In the genomic region with DNA sequence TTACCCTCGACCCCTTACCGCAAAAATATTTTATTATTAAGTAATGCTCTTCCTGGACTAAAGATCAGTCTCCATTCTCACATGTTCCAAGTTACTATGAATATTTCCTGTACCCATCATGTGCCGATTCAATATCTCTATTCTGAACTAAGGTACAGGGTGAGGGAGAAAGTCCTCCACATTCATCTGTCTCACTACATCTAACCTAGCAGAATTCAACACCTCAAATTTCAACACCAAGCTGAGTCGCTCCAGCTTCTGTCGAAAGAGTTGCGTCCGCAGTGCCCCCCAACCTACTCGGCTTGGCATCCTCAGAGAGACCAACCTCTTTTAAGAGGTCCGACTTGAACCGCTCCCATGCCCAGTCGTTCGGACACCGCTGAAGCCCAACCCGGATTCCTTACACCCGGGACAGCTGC, we compare ENCODE assay signal across 9 cellular contexts. TPM values are rescaled to one million over a fixed set of nuclear protein-coding genes. Genes with fewer than 3 reads are reported as not detected.
DNase-seq lines count a peak whose midpoint lies in the region; ATAC-seq, FAIRE-seq and TF ChIP-seq lines count a peak whose summit lies in the region.
"Had no signal": no experiment of that assay in that cellular context is flagged by ENCODE, and none has a peak within 500 bp of the region (broad histone marks: within the 10 kb centered on the region; RNA-seq: fewer than 3 reads in every experiment).

No MANE protein-coding gene starts in this region.

- H3K36me3 Mint-ChIP-seq in activated CD4-positive, alpha-beta T cell treated with anti-CD3 and anti-CD28 coated beads, Interleukin-2, amount 10 ng/mL, durations not matched to agents 24 days and 14 days (ENCODE audit: low read depth): peaks cover 19% of the 10 kb centered on the region
- H3K36me3 Mint-ChIP-seq in activated T-helper 2 cell treated with anti-CD3 and anti-CD28 coated beads, Interferon-gamma antibody, Interleukin-2, Interleukin-4, amounts not matched to agents 10 μg/mL and 5 μg/mL and 100 μg/mL, durations not matched to agents 14 hours and 24 hours and 36 hours (ENCODE audit: low read depth): peaks cover 37% of the 10 kb centered on the region

- peaks cover 3% of the 10 kb centered on the region for H3K9me3 Mint-ChIP-seq in activated CD4-positive, alpha-beta T cell treated with anti-CD3 and anti-CD28 coated beads, Interleukin-2, amount 10 ng/mL, durations not matched to agents 24 days and 14 days
- H3K9me3 Mint-ChIP-seq in activated T-helper 2 cell treated with anti-CD3 and anti-CD28 coated beads, Interferon-gamma antibody, Interleukin-2, Interleukin-4, amounts not matched to agents 10 μg/mL and 5 μg/mL and 100 μg/mL, durations not matched to agents 14 hours and 24 hours and 36 hours: peaks cover 5% of the 10 kb centered on the region

- FAIRE-seq in D721Med (lab: Jason Lieb, UNC): no peak
- FAIRE-seq: colon had no signal

- DNase-seq in activated CD4-positive, alpha-beta T cell treated with anti-CD3 and anti-CD28 coated beads, Interleukin-2, amount 10 ng/mL, durations not matched to agents 24 days and 14 days: peak; percentile 76
- no peak for DNase-seq in activated CD4-positive, alpha-beta T cell treated with anti-CD3 and anti-CD28 coated beads for 48 hours
- peak; percentile 13 for DNase-seq in activated T-helper 2 cell treated with anti-CD3 and anti-CD28 coated beads, Interferon-gamma antibody, Interleukin-2, Interleukin-4, amounts not matched to agents 10 μg/mL and 5 μg/mL and 100 μg/mL, durations not matched to agents 14 hours and 24 hours and 36 hours (ENCODE audit: low spot score)
- DNase-seq in left ventricle myocardium superior (no peak), renal cortical epithelial cell (ENCODE audit: low read depth) (peak; percentile 36), NCI-H1048 (lab: John Stamatoyannopoulos, UW) (no peak), D721Med (ENCODE audit: insufficient read length, low spot score) (no peak)

- H3K4me3 Mint-ChIP-seq in activated CD4-positive, alpha-beta T cell treated with anti-CD3 and anti-CD28 coated beads, Interleukin-2, amount 10 ng/mL, durations not matched to agents 24 days and 14 days: peak overlapping the region; percentile 95
- peak overlapping the region; percentile 100 for H3K4me3 Mint-ChIP-seq in activated T-helper 2 cell treated with anti-CD3 and anti-CD28 coated beads, Interferon-gamma antibody, Interleukin-2, Interleukin-4, amounts not matched to agents 10 μg/mL and 5 μg/mL and 100 μg/mL, durations not matched to agents 14 hours and 24 hours and 36 hours (ENCODE audit: low read depth)

- ATAC-seq in HG03442 (IDR thresholded peaks at IDR 0.05; ENCODE audit: unreplicated experiment): peak; percentile 3
- ATAC-seq in left ventricle myocardium superior: peak; percentile 42

- H3K27me3 Mint-ChIP-seq in activated CD4-positive, alpha-beta T cell treated with anti-CD3 and anti-CD28 coated beads, Interleukin-2, amount 10 ng/mL, durations not matched to agents 24 days and 14 days: no peaks in the 10 kb centered on the region
- no peaks in the 10 kb centered on the region for H3K27me3 Mint-ChIP-seq in activated T-helper 2 cell treated with anti-CD3 and anti-CD28 coated beads, Interferon-gamma antibody, Interleukin-2, Interleukin-4, amounts not matched to agents 10 μg/mL and 5 μg/mL and 100 μg/mL, durations not matched to agents 14 hours and 24 hours and 36 hours (ENCODE audit: low read depth)

- TF ChIP-seq CTCF in D721Med (IDR thresholded peaks at IDR 0.05; ENCODE audit: insufficient read depth, missing control alignments): no peak

- H3K27ac Mint-ChIP-seq in activated CD4-positive, alpha-beta T cell treated with anti-CD3 and anti-CD28 coated beads, Interleukin-2, amount 10 ng/mL, durations not matched to agents 24 days and 14 days: peak overlapping the region; percentile 96
- peak overlapping the region; percentile 90 for H3K27ac Mint-ChIP-seq in activated T-helper 2 cell treated with anti-CD3 and anti-CD28 coated beads, Interferon-gamma antibody, Interleukin-2, Interleukin-4, amounts not matched to agents 10 μg/mL and 5 μg/mL and 100 μg/mL, durations not matched to agents 14 hours and 24 hours and 36 hours

- peaks cover 39% of the 10 kb centered on the region for H3K4me1 Mint-ChIP-seq in activated CD4-positive, alpha-beta T cell treated with anti-CD3 and anti-CD28 coated beads, Interleukin-2, amount 10 ng/mL, durations not matched to agents 24 days and 14 days
- H3K4me1 Mint-ChIP-seq in activated T-helper 2 cell treated with anti-CD3 and anti-CD28 coated beads, Interferon-gamma antibody, Interleukin-2, Interleukin-4, amounts not matched to agents 10 μg/mL and 5 μg/mL and 100 μg/mL, durations not matched to agents 14 hours and 24 hours and 36 hours (ENCODE audit: low read depth): peaks cover 51% of the 10 kb centered on the region

- intact Hi-C loops in activated CD4-positive, alpha-beta T cell treated with anti-CD3 and anti-CD28 coated beads, Interleukin-2, amount 10 ng/mL, durations not matched to agents 24 days and 14 days (cut with micrococcal nuclease): loop anchor here (2.0 to 5.0 kb wide), 4 partner anchors 158 to 458 kb away; a partner anchor contains a TSS
- intact Hi-C loops in activated T-helper 2 cell treated with anti-CD3 and anti-CD28 coated beads, Interferon-gamma antibody, Interleukin-2, Interleukin-4, amounts not matched to agents 10 μg/mL and 5 μg/mL and 100 μg/mL, durations not matched to agents 14 hours and 24 hours and 36 hours (cut with micrococcal nuclease): loop anchor here (1.0 to 10.0 kb wide), 5 partner anchors 159 to 746 kb away; a partner anchor contains a TSS
- intact Hi-C loops in left ventricle myocardium superior (cut with micrococcal nuclease): no loop called here

RNA-seq across cellular contexts. Expression of a gene that starts 1.0 kb away (rescaled TPM):
- total RNA-seq in activated CD4-positive, alpha-beta T cell treated with anti-CD3 and anti-CD28 coated beads, Interleukin-2, amount 10 ng/mL, durations not matched to agents 24 days and 14 days: 46.4 and 49.2 TPM in 2 replicates
- total RNA-seq in activated T-helper 2 cell treated with anti-CD3 and anti-CD28 coated beads, Interferon-gamma antibody, Interleukin-2, Interleukin-4, amounts not matched to agents 10 μg/mL and 5 μg/mL and 100 μg/mL, durations not matched to agents 14 hours and 24 hours and 36 hours: 38.6 and 43.7 TPM in 2 replicates
- total RNA-seq in left ventricle myocardium superior: 29.3 TPM
- 26.0 and 77.0 TPM in 2 replicates for total RNA-seq in renal cortical epithelial cell

RNA-seq across cellular contexts. Expression of a gene that starts 1.3 kb away (rescaled TPM):
- 40.4 and 41.6 TPM in 2 replicates for total RNA-seq in activated CD4-positive, alpha-beta T cell treated with anti-CD3 and anti-CD28 coated beads, Interleukin-2, amount 10 ng/mL, durations not matched to agents 24 days and 14 days
- 41.4 and 42.6 TPM in 2 replicates for total RNA-seq in activated T-helper 2 cell treated with anti-CD3 and anti-CD28 coated beads, Interferon-gamma antibody, Interleukin-2, Interleukin-4, amounts not matched to agents 10 μg/mL and 5 μg/mL and 100 μg/mL, durations not matched to agents 14 hours and 24 hours and 36 hours
- total RNA-seq in left ventricle myocardium superior (22.2 TPM), renal cortical epithelial cell (53.7 and 63.4 TPM in 2 replicates)

Comparison
In these comparisons a context has a peak if more than half of its experiments do, and no peak if none do; other contexts are left out.
1. DNase-seq: peak in activated CD4-positive, alpha-beta T cell treated with anti-CD3 and anti-CD28 coated beads, Interleukin-2, amount 10 ng/mL, durations not matched to agents 24 days and 14 days (single experiment), activated T-helper 2 cell treated with anti-CD3 and anti-CD28 coated beads, Interferon-gamma antibody, Interleukin-2, Interleukin-4, amounts not matched to agents 10 μg/mL and 5 μg/mL and 100 μg/mL, durations not matched to agents 14 hours and 24 hours and 36 hours (single experiment) and renal cortical epithelial cell (single experiment); none in activated CD4-positive, alpha-beta T cell treated with anti-CD3 and anti-CD28 coated beads for 48 hours (single experiment), left ventricle myocardium superior (single experiment), NCI-H1048 (single experiment) and D721Med (single experiment).